15 cellular contexts compared by ENCODE assay signal in genomic region chr1:59455206-59455605, GRCh38.
DNase-seq lines count a peak whose midpoint lies in the region; ATAC-seq and TF ChIP-seq lines count a peak whose summit lies in the region.
"Had no signal": no experiment of that assay in that cellular context is flagged by ENCODE, and none has a peak within 500 bp of the region (broad histone marks: within the 10 kb centered on the region; RNA-seq: fewer than 3 reads in every experiment).

No MANE protein-coding gene starts in this region.

- peaks cover 8% of the 10 kb centered on the region for H3K4me1 Mint-ChIP-seq in endothelial cell (ENCODE audit: unreplicated experiment)
- H3K4me1 Mint-ChIP-seq: CD4-positive, alpha-beta memory T cell had no signal

- intact Hi-C loops in dorsolateral prefrontal cortex (cut with DNase I): no loop called here

- peaks cover 8% of the 10 kb centered on the region for H3K9me3 Mint-ChIP-seq in endothelial cell (ENCODE audit: unreplicated experiment)
- H3K9me3 Mint-ChIP-seq: stimulated activated naive CD8-positive, alpha-beta T cell treated with anti-CD3 and anti-CD28 coated beads, Interleukin-15, Interleukin-2, amounts not matched to agents 100 ng/mL and 50 ng/mL, for 24 hours had no signal

- no peaks in the 10 kb centered on the region for H3K27me3 ChIP-seq in dorsolateral prefrontal cortex
- H3K27me3 ChIP-seq: neutrophil had no signal

- TF ChIP-seq CTCF in RWPE1 (conservative IDR thresholded peaks at IDR 0.05; ENCODE audit: low read depth): no peak
- no peak for TF ChIP-seq CTCF in epithelial cell of proximal tubule (conservative IDR thresholded peaks at IDR 0.05; ENCODE audit: low read depth, low read length)
- no peak for TF ChIP-seq CTCF in dorsolateral prefrontal cortex (IDR thresholded peaks at IDR 0.05 in 54 of 56, conservative IDR thresholded peaks at IDR 0.05 in 2 of 56; ENCODE audit: low read depth in 1 of 56, partially characterized antibody in 56 of 56)
- no peak for TF ChIP-seq CTCF in endothelial cell (IDR thresholded peaks at IDR 0.05; ENCODE audit: unreplicated experiment)

- POLR2A ChIA-PET in RWPE1 (lab: Yijun Ruan, JAX; ENCODE audit: low non-redundant PET): no interaction called here

- H3K27ac ChIP-seq in RWPE1 (no peak overlapping the region), dorsolateral prefrontal cortex (no peak overlapping the region)
- H3K27ac ChIP-seq: neutrophil had no signal

- H3K27ac Mint-ChIP-seq in endothelial cell (ENCODE audit: unreplicated experiment): no peak overlapping the region
- H3K27ac Mint-ChIP-seq: CD4-positive, alpha-beta memory T cell; stimulated activated naive CD8-positive, alpha-beta T cell treated with anti-CD3 and anti-CD28 coated beads, Interleukin-15, Interleukin-2, amounts not matched to agents 100 ng/mL and 50 ng/mL, for 24 hours had no signal

- CTCF ChIA-PET in RWPE1 (lab: Yijun Ruan, JAX): interaction anchor here (0.6 kb wide), 1 partner anchor 10 kb away, joined by 3 read pairs; no protein-coding TSS in a partner anchor

- ATAC-seq in GM18519 (IDR thresholded peaks at IDR 0.05; ENCODE audit: low FRiP score, unreplicated experiment): no peak

- no peaks in the 10 kb centered on the region for H3K27me3 Mint-ChIP-seq in endothelial cell (ENCODE audit: unreplicated experiment)
- H3K27me3 Mint-ChIP-seq: stimulated activated naive CD8-positive, alpha-beta T cell treated with anti-CD3 and anti-CD28 coated beads, Interleukin-15, Interleukin-2, amounts not matched to agents 100 ng/mL and 50 ng/mL, for 24 hours had no signal

- H3K4me3 ChIP-seq in epithelial cell of proximal tubule (ENCODE audit: low read depth, low read length): no peak overlapping the region
- H3K4me3 ChIP-seq in dorsolateral prefrontal cortex: no peak overlapping the region

- no peak overlapping the region for H3K4me3 Mint-ChIP-seq in endothelial cell (ENCODE audit: unreplicated experiment)
- H3K4me3 Mint-ChIP-seq: CD4-positive, alpha-beta memory T cell; stimulated activated naive CD8-positive, alpha-beta T cell treated with anti-CD3 and anti-CD28 coated beads, Interleukin-15, Interleukin-2, amounts not matched to agents 100 ng/mL and 50 ng/mL, for 24 hours had no signal

- DNase-seq in ELR (ENCODE audit: low read depth) (peak; percentile 87), RWPE1 (ENCODE audit: low spot score) (peak; percentile 32), epithelial cell of proximal tubule (ENCODE audit: low read depth) (peak; percentile 67), non-pigmented ciliary epithelial cell (ENCODE audit: low read depth) (peak; percentile 42), dorsolateral prefrontal cortex (no peak), endothelial cell (ENCODE audit: low spot score) (no peak), superior temporal gyrus (ENCODE audit: extremely low spot score) (no peak)
- DNase-seq: activated CD4-positive, alpha-beta T cell treated with anti-CD3 and anti-CD28 coated beads, Interleukin-2, amount 50 U/mL, for 48 hours; anterior cingulate cortex; CD4-positive, alpha-beta memory T cell; NCI-H2107; SHP77 treated with DMSO at 0.1 percent for 48 hours had no signal

- peaks cover 22% of the 10 kb centered on the region for H3K36me3 Mint-ChIP-seq in endothelial cell (ENCODE audit: low read depth, unreplicated experiment)

Comparison
In these comparisons a context has a peak if more than half of its experiments do, and no peak if none do; other contexts are left out.
1. DNase-seq: peak in ELR (single experiment), RWPE1 (single experiment), epithelial cell of proximal tubule (single experiment) and non-pigmented ciliary epithelial cell (single experiment); none in dorsolateral prefrontal cortex (0 of 10), endothelial cell (single experiment) and superior temporal gyrus (single experiment).